ENCODE assay signal across 1 cellular context in the genomic region with DNA sequence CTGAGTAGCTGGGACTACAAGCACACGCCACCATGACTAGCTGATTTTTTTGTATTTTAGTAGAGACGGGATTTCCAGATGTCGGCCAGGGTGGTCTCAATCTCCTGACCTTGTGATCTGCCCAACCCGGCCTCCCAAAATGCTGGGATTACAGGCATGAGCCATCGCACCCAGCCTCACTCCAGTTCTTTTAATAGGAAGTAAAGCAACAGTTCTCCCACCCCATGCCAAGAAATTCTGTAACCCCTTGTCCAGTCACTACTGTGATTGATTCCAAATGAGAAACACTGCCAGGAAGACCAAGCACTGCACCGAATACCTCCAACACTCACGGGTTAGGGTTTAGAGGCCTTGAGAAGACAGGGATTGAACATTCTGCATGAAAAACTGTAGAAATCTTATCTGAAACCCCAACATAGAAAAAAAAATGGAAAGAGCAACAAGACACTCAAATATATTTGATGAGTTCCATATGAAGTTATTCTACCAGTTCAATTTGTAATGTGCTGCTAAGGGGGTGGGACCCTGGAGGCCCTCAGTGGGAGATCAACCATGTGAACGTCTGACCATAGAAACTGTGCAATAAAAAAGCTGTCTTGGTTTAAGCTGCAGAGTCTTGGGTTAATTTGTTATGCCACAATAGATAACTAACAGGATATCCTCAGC.
TF ChIP-seq lines count a peak whose summit lies in the region.

No MANE protein-coding gene starts in this region.

TF ChIP-seq in endothelial cell of umbilical vein, 7 proteins besides CTCF, POLR2A, EP300 and RAD21:
- no peak for TF ChIP-seq POLR2AphosphoS5 (IDR thresholded peaks at IDR 0.05; ENCODE audit: insufficient read depth, low read depth, low read length)
- TF ChIP-seq JUN (IDR thresholded peaks at IDR 0.05; ENCODE audit: borderline replicate concordance, insufficient read depth, insufficient read length, low read depth): no peak
- no peak for TF ChIP-seq GATA2 (IDR thresholded peaks at IDR 0.05; ENCODE audit: insufficient read depth, insufficient read length, low read depth, low read length)
- TF ChIP-seq MAX (IDR thresholded peaks at IDR 0.05; ENCODE audit: insufficient read depth, insufficient read length): no peak
- no peak for TF ChIP-seq FOS (IDR thresholded peaks at IDR 0.05; ENCODE audit: borderline replicate concordance, insufficient read depth, low read length)
- TF ChIP-seq MYC (IDR thresholded peaks at IDR 0.05; ENCODE audit: low read depth, low read length): no peak
- no peak for TF ChIP-seq EZH2 (IDR thresholded peaks at IDR 0.05; ENCODE audit: borderline replicate concordance, low read depth, low read length, severe bottlenecking)
